ENCODE assay signal across 27 cellular contexts in genomic region chr5:149739371-149739770, GRCh38.
"Had no signal": no experiment of that assay in that cellular context is flagged by ENCODE, and none has a peak within 500 bp of the region (broad histone marks: within the 10 kb centered on the region; RNA-seq: fewer than 3 reads in every experiment).

No MANE protein-coding gene starts in this region.

- H3K4me3 Mint-ChIP-seq: activated CD4-positive, alpha-beta T cell treated with anti-CD3 and anti-CD28 coated beads, Interleukin-2, amount 10 ng/mL, durations not matched to agents 24 days and 14 days; activated CD8-positive, alpha-beta T cell treated with anti-CD3 and anti-CD28 coated beads for 36 hours; activated naive CD4-positive, alpha-beta T cell treated with anti-CD3 and anti-CD28 coated beads, Interleukin-2, amount 10 ng/mL, durations not matched to agents 7 days and 5 days; activated naive CD8-positive, alpha-beta T cell; activated T-cell treated with anti-CD3 and anti-CD28 coated beads, Interleukin-2, amount 50 U/mL, for 24 hours; activated T-helper 1 cell treated with anti-CD3 and anti-CD28 coated beads, Interleukin-12 subunit alpha, Interleukin-12 subunit beta, Interleukin-2, Interleukin-4 antibody, amounts not matched to agents 30 ng/mL and 10 ng/mL and 1 ng/mL, durations not matched to agents 14 hours and 24 hours and 36 hours had no signal

- H3K9me3 Mint-ChIP-seq: activated CD4-positive, alpha-beta T cell treated with anti-CD3 and anti-CD28 coated beads, Interleukin-2, amount 10 ng/mL, durations not matched to agents 24 days and 14 days; activated CD8-positive, alpha-beta T cell treated with anti-CD3 and anti-CD28 coated beads for 36 hours; activated naive CD4-positive, alpha-beta T cell treated with anti-CD3 and anti-CD28 coated beads, Interleukin-2, amount 10 ng/mL, durations not matched to agents 7 days and 5 days; activated T-cell treated with anti-CD3 and anti-CD28 coated beads, Interleukin-2, amount 50 U/mL, for 24 hours; activated T-helper 1 cell treated with anti-CD3 and anti-CD28 coated beads, Interleukin-12 subunit alpha, Interleukin-12 subunit beta, Interleukin-2, Interleukin-4 antibody, amounts not matched to agents 30 ng/mL and 10 ng/mL and 1 ng/mL, durations not matched to agents 14 hours and 24 hours and 36 hours had no signal

- H3K27ac Mint-ChIP-seq: activated CD4-positive, alpha-beta T cell treated with anti-CD3 and anti-CD28 coated beads, Interleukin-2, amount 10 ng/mL, durations not matched to agents 24 days and 14 days; activated CD8-positive, alpha-beta T cell treated with anti-CD3 and anti-CD28 coated beads for 36 hours; activated naive CD4-positive, alpha-beta T cell treated with anti-CD3 and anti-CD28 coated beads, Interleukin-2, amount 10 ng/mL, durations not matched to agents 7 days and 5 days; activated naive CD8-positive, alpha-beta T cell; activated T-cell treated with anti-CD3 and anti-CD28 coated beads, Interleukin-2, amount 50 U/mL, for 24 hours; activated T-helper 1 cell treated with anti-CD3 and anti-CD28 coated beads, Interleukin-12 subunit alpha, Interleukin-12 subunit beta, Interleukin-2, Interleukin-4 antibody, amounts not matched to agents 30 ng/mL and 10 ng/mL and 1 ng/mL, durations not matched to agents 14 hours and 24 hours and 36 hours had no signal

- DNase-seq: activated CD4-positive, alpha-beta T cell treated with anti-CD3 and anti-CD28 coated beads, Interleukin-2, amount 10 ng/mL, durations not matched to agents 24 days and 14 days; activated CD4-positive, alpha-beta T cell treated with anti-CD3 and anti-CD28 coated beads, Interleukin-2, amount 50 U/mL, for 4 hours; activated CD8-positive, alpha-beta T cell treated with anti-CD3 and anti-CD28 coated beads for 36 hours; activated naive CD4-positive, alpha-beta T cell treated with anti-CD3 and anti-CD28 coated beads, Interleukin-2, amount 10 ng/mL, durations not matched to agents 7 days and 5 days; activated T-cell treated with anti-CD3 and anti-CD28 coated beads, Interleukin-2, amount 50 U/mL, for 24 hours; amniotic stem cell; aorta; brain microvascular endothelial cell; IMR-90; NCI-H1092 treated with DMSO at 0.1 percent for 48 hours; NCI-H1417; NCI-H146; NCI-H187; NCI-H2029 treated with DMSO at 0.1 percent for 48 hours; NCI-H2107; NCI-H2171; NCI-H510A; NCI-H526; NCI-H748 treated with DMSO at 0.1 percent for 48 hours; PC-9; Right ventricle myocardium superior; SJCRH30; T1000 had no signal

- H3K27me3 ChIP-seq: brain microvascular endothelial cell, SJCRH30 had no signal

- H3K36me3 Mint-ChIP-seq: activated naive CD4-positive, alpha-beta T cell treated with anti-CD3 and anti-CD28 coated beads, Interleukin-2, amount 10 ng/mL, durations not matched to agents 7 days and 5 days had no signal

- H3K27ac ChIP-seq: brain microvascular endothelial cell, PC-9, SJCRH30, SK-N-MC had no signal

- H3K36me3 ChIP-seq: brain microvascular endothelial cell, SJCRH30 had no signal

- H3K27me3 Mint-ChIP-seq: activated CD4-positive, alpha-beta T cell treated with anti-CD3 and anti-CD28 coated beads, Interleukin-2, amount 10 ng/mL, durations not matched to agents 24 days and 14 days; activated CD8-positive, alpha-beta T cell treated with anti-CD3 and anti-CD28 coated beads for 36 hours; activated naive CD4-positive, alpha-beta T cell treated with anti-CD3 and anti-CD28 coated beads, Interleukin-2, amount 10 ng/mL, durations not matched to agents 7 days and 5 days; activated naive CD8-positive, alpha-beta T cell; activated T-cell treated with anti-CD3 and anti-CD28 coated beads, Interleukin-2, amount 50 U/mL, for 24 hours had no signal

- H3K4me1 Mint-ChIP-seq: activated CD4-positive, alpha-beta T cell treated with anti-CD3 and anti-CD28 coated beads, Interleukin-2, amount 10 ng/mL, durations not matched to agents 24 days and 14 days; activated naive CD4-positive, alpha-beta T cell treated with anti-CD3 and anti-CD28 coated beads, Interleukin-2, amount 10 ng/mL, durations not matched to agents 7 days and 5 days had no signal

- ATAC-seq: activated CD8-positive, alpha-beta T cell treated with anti-CD3 and anti-CD28 coated beads for 36 hours; K562 had no signal

- H3K4me3 ChIP-seq: K562, PC-9, SJCRH30, SK-N-MC had no signal

- H3K9me3 ChIP-seq: SJCRH30 had no signal
